8 cellular contexts compared by ENCODE assay signal in the genomic region with DNA sequence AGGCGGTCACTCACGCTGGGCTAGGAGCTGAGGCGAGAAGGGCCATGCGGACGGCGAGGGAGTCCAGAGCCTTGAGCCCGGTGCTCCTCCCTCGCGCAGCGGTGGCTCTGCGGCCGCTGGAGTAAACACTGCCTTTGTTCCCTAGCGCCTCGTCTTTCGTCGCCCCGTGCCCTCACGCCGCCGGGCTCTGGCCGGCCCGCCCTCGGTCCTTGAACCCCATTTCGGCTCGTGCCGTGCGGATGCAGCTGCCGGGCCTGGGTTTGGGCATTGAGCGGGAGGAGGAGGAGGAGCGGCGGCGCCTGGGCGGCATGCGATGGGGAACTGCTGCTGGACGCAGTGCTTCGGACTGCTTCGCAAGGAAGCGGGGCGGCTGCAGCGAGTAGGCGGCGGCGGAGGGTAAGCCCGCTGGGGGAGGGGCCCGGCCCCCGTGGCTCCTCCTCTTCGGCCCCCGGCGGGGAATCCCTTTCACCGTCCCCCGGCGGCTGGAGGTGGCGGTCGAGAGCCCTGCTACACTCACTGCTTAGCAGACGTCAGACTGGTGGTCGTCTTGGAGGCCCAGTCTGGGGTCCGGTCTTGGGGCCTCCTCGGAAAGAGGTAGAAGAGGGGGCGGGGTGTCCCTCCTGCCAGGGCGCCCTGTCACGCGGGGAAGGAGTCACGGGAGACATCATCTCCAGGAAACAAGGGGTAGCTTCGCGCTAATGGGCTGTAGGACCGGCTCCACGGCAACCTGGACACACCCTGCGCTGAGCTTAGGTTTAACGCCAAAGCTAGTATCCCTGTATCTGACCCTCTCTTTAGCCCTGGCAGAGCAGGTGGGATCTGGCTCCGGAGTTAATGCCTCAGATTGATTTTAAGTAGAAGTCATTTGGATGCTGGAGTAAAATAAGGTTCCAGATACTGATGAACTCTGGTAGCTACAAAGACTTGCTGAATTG. TPM values are rescaled to one million over a fixed set of nuclear protein-coding genes. Genes with fewer than 3 reads are reported as not detected.
DNase-seq lines count a peak whose midpoint lies in the region; ATAC-seq, FAIRE-seq and TF ChIP-seq lines count a peak whose summit lies in the region.

A gene with protein sequence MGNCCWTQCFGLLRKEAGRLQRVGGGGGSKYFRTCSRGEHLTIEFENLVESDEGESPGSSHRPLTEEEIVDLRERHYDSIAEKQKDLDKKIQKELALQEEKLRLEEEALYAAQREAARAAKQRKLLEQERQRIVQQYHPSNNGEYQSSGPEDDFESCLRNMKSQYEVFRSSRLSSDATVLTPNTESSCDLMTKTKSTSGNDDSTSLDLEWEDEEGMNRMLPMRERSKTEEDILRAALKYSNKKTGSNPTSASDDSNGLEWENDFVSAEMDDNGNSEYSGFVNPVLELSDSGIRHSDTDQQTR (plus strand): TSS at position 9 of the 935 bp plus-strand sequence. CDS start 305 bp downstream, at position 314.

- peak; percentile 43 for TF ChIP-seq CTCF in GM10248 (IDR thresholded peaks at IDR 0.05; ENCODE audit: control extremely low read depth, extremely low read depth, low read depth, missing control alignments)
- TF ChIP-seq CTCF in MM.1S (IDR thresholded peaks at IDR 0.05; ENCODE audit: low read length), result peak; percentile 42
- peak; percentile 14 for TF ChIP-seq CTCF in glutamatergic neuron (IDR thresholded peaks at IDR 0.05; ENCODE audit: partially characterized antibody, unreplicated experiment)
- TF ChIP-seq CTCF in pancreas (IDR thresholded peaks at IDR 0.05), result peak in 1 of 4 donors; percentile 7
- peak in 4 of 6 experiments; percentile 19 to 34 (median 28) for TF ChIP-seq CTCF in thyroid gland (IDR thresholded peaks at IDR 0.05)

- H3K9me2 ChIP-seq in MM.1S (replicated peaks; ENCODE audit: insufficient read depth, low read length), result no peaks in the 10 kb centered on the region

- peaks cover 18% of the 10 kb centered on the region; the same call in 1 of the 2 replicates for H3K4me1 ChIP-seq in MM.1S (ENCODE audit: low read length)
- peaks cover 0 to 16% (median 0%) of the 10 kb centered on the region in 3 donors for H3K4me1 ChIP-seq in pancreas
- peaks cover 5 to 11% of the 10 kb centered on the region in 2 donors for H3K4me1 ChIP-seq in thyroid gland

- H3K4me3 Mint-ChIP-seq in activated naive CD8-positive, alpha-beta T cell, result peak within 1 kb of the TSS; percentile 97
- peak within 1 kb of the TSS; percentile 96 for H3K4me3 Mint-ChIP-seq in glutamatergic neuron (ENCODE audit: unreplicated experiment)

- H3K4me2 ChIP-seq in MM.1S (ENCODE audit: low read depth, low read length), result peak within 1 kb of the TSS; percentile 98

- POLR2A ChIA-PET in GM10248 (lab: Yijun Ruan, JAX), result interaction anchor here (0.9 to 1.0 kb wide), 2 partner anchors 55 to 278 kb away, joined by 3 read pairs; no protein-coding TSS in a partner anchor

- intact Hi-C loops in pancreas (cut with DNase I) (loop anchor here in 1 of 3 donors (10.0 kb wide), 1 partner anchor 127 kb away; no protein-coding TSS in a partner anchor), thyroid gland (cut with DNase I) (loop anchor here (5.0 kb wide), 1 partner anchor 135 kb away; no protein-coding TSS in a partner anchor)

- 0% methylated on average over 49 to 70 of the region's 70 CpGs for WGBS in pancreas, 2 donors
- 0 to 1% methylated on average over 22 to 26 of the region's 70 CpGs for WGBS in thyroid gland, 2 donors

- peak within 1 kb of the TSS; percentile 99 for H3K27ac ChIP-seq in MM.1S (ENCODE audit: low read length)
- H3K27ac ChIP-seq in pancreas, result peak within 1 kb of the TSS; percentile 92 to 97 (median 96)
- H3K27ac ChIP-seq in thyroid gland, result peak within 1 kb of the TSS; percentile 90 to 98 (median 95)

- peak within 1 kb of the TSS; percentile 99 for H3K27ac Mint-ChIP-seq in activated naive CD8-positive, alpha-beta T cell
- peak within 1 kb of the TSS; percentile 99 for H3K27ac Mint-ChIP-seq in glutamatergic neuron (ENCODE audit: unreplicated experiment)

- FAIRE-seq in pancreas (lab: Jason Lieb, UNC), result no peak

- no peaks in the 10 kb centered on the region for H3K9me3 Mint-ChIP-seq in activated naive CD8-positive, alpha-beta T cell (ENCODE audit: low read depth)
- peaks cover 7% of the 10 kb centered on the region for H3K9me3 Mint-ChIP-seq in glutamatergic neuron (ENCODE audit: unreplicated experiment)

- ATAC-seq in pancreas, result peak; percentile 69 to 87 (median 76)

- CTCF ChIA-PET in GM10248 (lab: Yijun Ruan, JAX), result interaction anchor here (0.9 to 10.6 kb wide), 15 partner anchors 9 to 292 kb away, joined by 3 to 174 read pairs (median 5); no protein-coding TSS in a partner anchor

- peaks cover 43% of the 10 kb centered on the region for H3K4me1 Mint-ChIP-seq in activated naive CD8-positive, alpha-beta T cell (ENCODE audit: low read depth)
- H3K4me1 Mint-ChIP-seq in glutamatergic neuron (ENCODE audit: low read depth, unreplicated experiment), result peaks cover 8% of the 10 kb centered on the region

- H3K9ac ChIP-seq in MM.1S (ENCODE audit: low read length), result peak within 1 kb of the TSS; percentile 85

- peaks cover under 1% of the 10 kb centered on the region for H3K27me3 Mint-ChIP-seq in activated naive CD8-positive, alpha-beta T cell
- H3K27me3 Mint-ChIP-seq in glutamatergic neuron (ENCODE audit: unreplicated experiment), result peaks cover 2% of the 10 kb centered on the region

- H3K36me3 ChIP-seq in MM.1S (replicated peaks; ENCODE audit: insufficient read depth, low read length), result no peaks in the 10 kb centered on the region
- H3K36me3 ChIP-seq in pancreas, result no peaks in the 10 kb centered on the region
- H3K36me3 ChIP-seq in thyroid gland, result no peaks in the 10 kb centered on the region

- peak in 1 of 2 donors; percentile 94 for TF ChIP-seq POLR2A in thyroid gland (IDR thresholded peaks at IDR 0.05)

- peaks cover 9% of the 10 kb centered on the region for H3F3A ChIP-seq in MM.1S (ENCODE audit: insufficient read depth, low read length)

- H3K27me3 ChIP-seq in MM.1S (replicated peaks; ENCODE audit: insufficient read depth, low read length) (no peaks in the 10 kb centered on the region), pancreas (no peaks in the 10 kb centered on the region), thyroid gland (no peaks in the 10 kb centered on the region)

- H3K79me2 ChIP-seq in MM.1S (ENCODE audit: low read length), result peaks cover 13% of the 10 kb centered on the region

- DNase-seq in GM10248 (ENCODE audit: extremely low spot score), result peak; percentile 90
- peak; percentile 55 for DNase-seq in HCEC 1CT
- DNase-seq in MM.1S, result peak; percentile 85
- DNase-seq in SKM-1 treated with dmso at 0.1 percent for 144 hours (lab: John Stamatoyannopoulos, UW; ENCODE audit: unreplicated experiment), result peak; percentile 74
- peak; percentile 96 for DNase-seq in glutamatergic neuron
- peak; percentile 72 to 91 (median 81) for DNase-seq in pancreas
- peak; percentile 81 to 82 for DNase-seq in thyroid gland

- peaks cover 2% of the 10 kb centered on the region for H3K36me3 Mint-ChIP-seq in activated naive CD8-positive, alpha-beta T cell
- no peaks in the 10 kb centered on the region for H3K36me3 Mint-ChIP-seq in glutamatergic neuron (ENCODE audit: unreplicated experiment)

- no peaks in the 10 kb centered on the region for H4K20me1 ChIP-seq in MM.1S (ENCODE audit: insufficient read depth, low read length)

- H3K9me3 ChIP-seq in MM.1S (replicated peaks; ENCODE audit: insufficient read depth, low read length) (no peaks in the 10 kb centered on the region), pancreas (no peaks in the 10 kb centered on the region), thyroid gland (no peaks in the 10 kb centered on the region)

- H2AFZ ChIP-seq in MM.1S (ENCODE audit: low read length), result peak within 1 kb of the TSS; percentile 96

- H3K4me3 ChIP-seq in MM.1S (ENCODE audit: low read length) (peak within 1 kb of the TSS; percentile 88), pancreas (peak within 1 kb of the TSS; percentile 89 to 97 (median 96)), thyroid gland (replicated peaks in 1 of 3) (peak within 1 kb of the TSS; percentile 91 to 97 (median 92))

RNA-seq across cellular contexts. Expression of the gene that starts here (rescaled TPM):
- total RNA-seq in glutamatergic neuron (ENCODE audit: unreplicated experiment), result 21.0 TPM
- 10 to 100 TPM in 2 of 6 donors, 1 to 10 TPM in 4; 5.5 to 11.4 (median 8.9) TPM for total RNA-seq in pancreas
- 1 to 10 TPM; 4.5 to 7.3 TPM for polyA plus RNA-seq in pancreas
- 10 to 100 TPM; 15.0 to 20.4 (median 16.6) TPM for total RNA-seq in thyroid gland

Comparison
In these comparisons a context has a peak if more than half of its experiments do, and no peak if none do; other contexts are left out.
1. Peak in every context shown above with its lines: DNase-seq, ATAC-seq, H3K4me3 ChIP-seq and H3K27ac ChIP-seq.